8 cellular contexts compared by ENCODE assay signal in the genomic region with DNA sequence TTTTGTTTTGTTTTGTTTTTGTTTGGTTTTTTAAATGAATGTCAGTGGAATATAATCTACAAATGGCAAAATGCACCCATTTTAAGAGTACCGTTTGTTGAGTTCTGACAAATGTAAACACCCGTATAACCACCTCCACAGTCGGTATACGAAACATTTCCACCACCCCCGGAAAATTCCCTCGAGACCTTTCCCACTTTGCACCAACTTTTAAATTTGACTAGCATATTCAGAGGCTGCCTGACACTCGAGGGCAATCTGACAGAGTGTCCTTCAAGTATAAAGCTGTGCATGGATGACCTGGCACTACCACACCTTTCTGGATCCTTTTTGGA. TPM values are rescaled to one million over a fixed set of nuclear protein-coding genes. Genes with fewer than 3 reads are reported as not detected.
DNase-seq lines count a peak whose midpoint lies in the region; ATAC-seq and TF ChIP-seq lines count a peak whose summit lies in the region.

No MANE protein-coding gene starts in this region.

- H3K79me2 ChIP-seq in DOHH2 (ENCODE audit: control insufficient read depth, low read length): no peaks in the 10 kb centered on the region
- H3K79me2 ChIP-seq in PC-9 (ENCODE audit: low read depth): 0 out of 2 replicates have a peak, but pooled peaks cover 4% of the 10 kb centered on the region
- peaks cover 25% of the 10 kb centered on the region for H3K79me2 ChIP-seq in parathyroid adenoma

- H3K4me2 ChIP-seq in DOHH2 (ENCODE audit: low read length) (peak overlapping the region; percentile 92), PC-9 (peak overlapping the region; percentile 83), parathyroid adenoma (ENCODE audit: low read length) (peak overlapping the region; percentile 99)

- CTCF ChIA-PET in PC-9 (lab: Charles Lee): interaction anchor here (1.3 to 2.0 kb wide), 2 partner anchors 9 to 100 kb away, joined by 4 read pairs; no protein-coding TSS in a partner anchor

- H3K36me3 ChIP-seq in DOHH2 (ENCODE audit: control insufficient read depth, low read length): no peaks in the 10 kb centered on the region
- no peaks in the 10 kb centered on the region for H3K36me3 ChIP-seq in PC-9 (ENCODE audit: low read depth)
- no peaks in the 10 kb centered on the region for H3K36me3 ChIP-seq in parathyroid adenoma (ENCODE audit: control insufficient read depth, insufficient read depth, low read length)

- peaks cover 3% of the 10 kb centered on the region for H3K27me3 Mint-ChIP-seq in endothelial cell (ENCODE audit: unreplicated experiment)

- DNase-seq in PC-9 (no peak), endothelial cell (ENCODE audit: low spot score) (no peak), HCEC 1CT (no peak), DMS114 treated with DMSO at 0.1 percent for 48 hours (lab: John Stamatoyannopoulos, UW; ENCODE audit: unreplicated experiment) (no peak)

- no peaks in the 10 kb centered on the region for H3K9me3 Mint-ChIP-seq in endothelial cell (ENCODE audit: unreplicated experiment)

- no TSS peak for BruUV-seq in PC-9 (replicated peaks; lab: Mats Ljungman, UMichigan)

- H3K4me1 ChIP-seq in DOHH2 (ENCODE audit: control insufficient read depth, low read length) (peaks cover 25% of the 10 kb centered on the region), PC-9 (replicated peaks; ENCODE audit: insufficient read depth) (peaks cover 17% of the 10 kb centered on the region), parathyroid adenoma (peaks cover 12% of the 10 kb centered on the region)

- intact Hi-C loops in PC-9 (cut with micrococcal nuclease; ENCODE audit: unreplicated experiment): no loop called here

- no peak overlapping the region for H3K27ac Mint-ChIP-seq in endothelial cell (ENCODE audit: unreplicated experiment)

- POLR2A ChIA-PET in PC-9 (lab: Charles Lee; ENCODE audit: unreplicated experiment): no interaction called here

- H3K4me1 Mint-ChIP-seq in endothelial cell (ENCODE audit: unreplicated experiment): peaks cover 4% of the 10 kb centered on the region

- H3K27me3 ChIP-seq in DOHH2 (ENCODE audit: control insufficient read depth, low read length): peaks cover 11% of the 10 kb centered on the region
- H3K27me3 ChIP-seq in PC-9 (ENCODE audit: insufficient read depth, low read depth): no peaks in the 10 kb centered on the region
- H3K27me3 ChIP-seq in parathyroid adenoma (ENCODE audit: control insufficient read depth, insufficient read depth, low read length): no peaks in the 10 kb centered on the region

- H2AFZ ChIP-seq in PC-9: 0 out of 2 replicates have a peak overlapping the region, but pooled peaks have one; percentile 83
- peak overlapping the region; percentile 84 for H2AFZ ChIP-seq in parathyroid adenoma

- H3K9ac ChIP-seq in parathyroid adenoma: no peak overlapping the region

- 0 out of 2 replicates have a peak, but pooled peaks cover 5% of the 10 kb centered on the region for H3F3A ChIP-seq in DOHH2 (ENCODE audit: control insufficient read depth, insufficient read depth)
- H3F3A ChIP-seq in PC-9 (ENCODE audit: insufficient read depth, low read depth): peaks cover 4% of the 10 kb centered on the region; the same call in 1 of the 2 replicates

- peak overlapping the region; percentile 23 for H3K4me3 Mint-ChIP-seq in endothelial cell (ENCODE audit: unreplicated experiment)

- H3K27ac ChIP-seq in DOHH2 (ENCODE audit: low read depth, low read length) (no peak overlapping the region), PC-9 (peak overlapping the region; percentile 43), parathyroid adenoma (no peak overlapping the region)

- H3K9me3 ChIP-seq in DOHH2 (ENCODE audit: control insufficient read depth, insufficient read depth, low read length) (no peaks in the 10 kb centered on the region), PC-9 (ENCODE audit: insufficient read depth, low read depth) (no peaks in the 10 kb centered on the region), parathyroid adenoma (ENCODE audit: control insufficient read depth, low read length) (no peaks in the 10 kb centered on the region)

- H3K9me2 ChIP-seq in DOHH2 (replicated peaks; ENCODE audit: control insufficient read depth, low read length): no peaks in the 10 kb centered on the region
- H3K9me2 ChIP-seq in PC-9 (ENCODE audit: insufficient read depth): no peaks in the 10 kb centered on the region

- H3K4me3 ChIP-seq in DOHH2 (ENCODE audit: low read length) (peak overlapping the region; percentile 82), PC-9 (peak overlapping the region; percentile 67; the same call in 1 of the 2 replicates), parathyroid adenoma (ENCODE audit: low read depth, low read length) (peak overlapping the region; percentile 96)

- no peak for TF ChIP-seq CTCF in DOHH2 (IDR thresholded peaks at IDR 0.05; ENCODE audit: low read depth, low read length, poor library complexity, severe bottlenecking)
- TF ChIP-seq CTCF in PC-9 (conservative IDR thresholded peaks at IDR 0.05): peak; percentile 19; the same call in 1 of the 2 replicates
- TF ChIP-seq CTCF in endothelial cell (IDR thresholded peaks at IDR 0.05; ENCODE audit: unreplicated experiment): no peak
- no peak for TF ChIP-seq CTCF in parathyroid adenoma (IDR thresholded peaks at IDR 0.05)

- H3K36me3 Mint-ChIP-seq in endothelial cell (ENCODE audit: low read depth, unreplicated experiment): no peaks in the 10 kb centered on the region

- H4K20me1 ChIP-seq in DOHH2 (ENCODE audit: control insufficient read depth, insufficient read depth, low read depth, low read length) (no peaks in the 10 kb centered on the region), PC-9 (ENCODE audit: insufficient read depth) (no peaks in the 10 kb centered on the region)

- ATAC-seq in HG02852 (IDR thresholded peaks at IDR 0.05; ENCODE audit: unreplicated experiment): no peak
- no peak for ATAC-seq in HG03565 (IDR thresholded peaks at IDR 0.05; ENCODE audit: unreplicated experiment)

RNA-seq across cellular contexts. Expression of a gene that starts 0.6 kb away (rescaled TPM):
- total RNA-seq in PC-9 (2021) (44.6 and 49.2 TPM in 2 replicates), endothelial cell (ENCODE audit: unreplicated experiment) (4.0 TPM)
